In the genomic region with DNA sequence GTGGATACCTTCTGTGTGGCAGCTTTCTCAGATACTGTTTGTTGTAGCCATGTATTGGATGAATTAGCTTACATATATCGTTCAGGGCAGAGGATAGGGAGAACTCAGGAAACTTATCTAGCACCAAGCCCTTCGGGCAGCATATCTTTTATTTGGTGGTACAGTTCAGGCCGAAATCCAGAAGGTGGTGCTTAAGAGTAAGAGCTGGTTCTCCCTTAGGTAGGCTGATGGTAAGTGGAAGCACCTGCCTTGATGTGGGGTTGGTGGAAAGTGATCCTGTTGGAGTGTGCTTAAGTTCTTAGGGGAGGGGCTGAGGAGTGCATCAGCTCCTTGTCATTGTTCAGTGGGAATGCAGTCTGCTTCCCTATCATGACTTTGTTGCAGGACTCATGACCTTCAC, we compare ENCODE assay signal across 1 cellular context.
TF ChIP-seq lines count a peak whose summit lies in the region.

No MANE protein-coding gene starts in this region.

TF ChIP-seq in WTC11, 78 proteins besides CTCF, POLR2A, EP300 and RAD21 (continued from another document):
- TF ChIP-seq, protein P1, sequence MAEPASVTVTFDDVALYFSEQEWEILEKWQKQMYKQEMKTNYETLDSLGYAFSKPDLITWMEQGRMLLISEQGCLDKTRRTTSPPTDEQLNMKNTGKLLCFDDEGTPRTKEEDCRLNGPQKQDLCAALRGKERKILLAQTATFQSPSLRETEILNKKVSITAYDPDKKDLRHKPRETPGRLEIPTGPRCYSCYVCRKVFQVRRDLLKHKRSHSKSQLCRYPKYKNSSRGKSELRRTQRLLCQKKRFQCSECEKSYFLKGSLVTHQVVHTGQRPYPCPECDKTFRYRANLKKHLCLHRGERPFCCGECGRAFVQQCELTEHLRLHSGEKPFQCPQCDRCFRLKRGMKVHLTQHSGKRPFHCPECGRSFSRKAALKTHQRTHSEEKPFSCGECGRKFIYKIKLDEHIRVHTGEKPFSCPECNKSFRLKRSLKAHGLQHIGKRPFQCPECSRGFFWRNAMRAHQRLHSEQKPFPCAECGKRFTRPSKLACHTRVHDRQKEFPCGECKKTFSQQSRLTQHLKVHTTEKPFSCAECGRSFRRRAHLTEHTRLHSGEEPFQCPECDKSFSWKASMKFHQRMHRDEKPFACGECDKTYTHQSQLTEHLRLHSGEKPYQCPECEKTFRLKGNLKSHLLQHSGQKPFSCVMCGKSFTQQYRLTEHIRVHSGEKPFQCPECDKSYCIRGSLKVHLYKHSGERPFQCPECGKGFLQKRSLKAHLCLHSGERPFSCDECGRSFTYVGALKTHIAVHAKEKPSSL (CRISPR knock-in tag; conservative IDR thresholded peaks at IDR 0.05), result no peak
- TF ChIP-seq, protein P2, sequence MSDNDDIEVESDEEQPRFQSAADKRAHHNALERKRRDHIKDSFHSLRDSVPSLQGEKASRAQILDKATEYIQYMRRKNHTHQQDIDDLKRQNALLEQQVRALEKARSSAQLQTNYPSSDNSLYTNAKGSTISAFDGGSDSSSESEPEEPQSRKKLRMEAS (CRISPR knock-in tag; IDR thresholded peaks at IDR 0.05), result no peak
- TF ChIP-seq, protein P3, sequence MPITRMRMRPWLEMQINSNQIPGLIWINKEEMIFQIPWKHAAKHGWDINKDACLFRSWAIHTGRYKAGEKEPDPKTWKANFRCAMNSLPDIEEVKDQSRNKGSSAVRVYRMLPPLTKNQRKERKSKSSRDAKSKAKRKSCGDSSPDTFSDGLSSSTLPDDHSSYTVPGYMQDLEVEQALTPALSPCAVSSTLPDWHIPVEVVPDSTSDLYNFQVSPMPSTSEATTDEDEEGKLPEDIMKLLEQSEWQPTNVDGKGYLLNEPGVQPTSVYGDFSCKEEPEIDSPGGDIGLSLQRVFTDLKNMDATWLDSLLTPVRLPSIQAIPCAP (CRISPR knock-in tag; IDR thresholded peaks at IDR 0.05), result no peak
- TF ChIP-seq, protein P4, sequence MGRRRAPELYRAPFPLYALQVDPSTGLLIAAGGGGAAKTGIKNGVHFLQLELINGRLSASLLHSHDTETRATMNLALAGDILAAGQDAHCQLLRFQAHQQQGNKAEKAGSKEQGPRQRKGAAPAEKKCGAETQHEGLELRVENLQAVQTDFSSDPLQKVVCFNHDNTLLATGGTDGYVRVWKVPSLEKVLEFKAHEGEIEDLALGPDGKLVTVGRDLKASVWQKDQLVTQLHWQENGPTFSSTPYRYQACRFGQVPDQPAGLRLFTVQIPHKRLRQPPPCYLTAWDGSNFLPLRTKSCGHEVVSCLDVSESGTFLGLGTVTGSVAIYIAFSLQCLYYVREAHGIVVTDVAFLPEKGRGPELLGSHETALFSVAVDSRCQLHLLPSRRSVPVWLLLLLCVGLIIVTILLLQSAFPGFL (CRISPR knock-in tag; IDR thresholded peaks at IDR 0.05; ENCODE audit: borderline replicate concordance), result no peak
- TF ChIP-seq FOXP1 (CRISPR knock-in tag; IDR thresholded peaks at IDR 0.05; ENCODE audit: borderline replicate concordance), result no peak
- no peak for TF ChIP-seq FOXK1 (CRISPR knock-in tag; IDR thresholded peaks at IDR 0.05)
- TF ChIP-seq TEAD1 (CRISPR knock-in tag; IDR thresholded peaks at IDR 0.05), result no peak
